ENCODE assay signal across 1 cellular context in genomic region chr13:114004416-114005205, GRCh38.
TF ChIP-seq lines count a peak whose summit lies in the region.

No MANE protein-coding gene starts in this region.

TF ChIP-seq in K562, 482 proteins besides CTCF, POLR2A, EP300 and RAD21 (continued from another document and continues in another):
- TF ChIP-seq KLF1 (tag; IDR thresholded peaks at IDR 0.05) (no peak), MYC (IDR thresholded peaks at IDR 0.05; ENCODE audit: low read depth, low read length) (peak; percentile 91), MYC (CRISPR knock-in tag; IDR thresholded peaks at IDR 0.05; ENCODE audit: borderline replicate concordance, low read depth) (no peak), HDAC1 (IDR thresholded peaks at IDR 0.05) (peak in 1 of 2 experiments; percentile 86; a peak in 2 of 4 replicates), ZNF77 (CRISPR knock-in tag; IDR thresholded peaks at IDR 0.05) (no peak), ELK1 (CRISPR knock-in tag; IDR thresholded peaks at IDR 0.05) (no peak), TCF7 (IDR thresholded peaks at IDR 0.05; ENCODE audit: borderline replicate concordance) (no peak), HOXB6 (CRISPR knock-in tag; IDR thresholded peaks at IDR 0.05; ENCODE audit: borderline replicate concordance) (no peak), MAZ (CRISPR knock-in tag; conservative IDR thresholded peaks at IDR 0.05 in 1 of 2, IDR thresholded peaks at IDR 0.05 in 1 of 2) (peak in 1 of 2 experiments; percentile 38; a peak in 1 of 4 replicates), NKRF (IDR thresholded peaks at IDR 0.05; ENCODE audit: borderline replicate concordance) (peak; percentile 72; the same call in 1 of the 2 replicates), TAL1 (IDR thresholded peaks at IDR 0.05) (peak; percentile 48), ZBTB33 (CRISPR knock-in tag; IDR thresholded peaks at IDR 0.05) (no peak), ATF6 (CRISPR knock-in tag; IDR thresholded peaks at IDR 0.05) (no peak), PREB (CRISPR knock-in tag; IDR thresholded peaks at IDR 0.05) (no peak), ZNF695 (CRISPR knock-in tag; IDR thresholded peaks at IDR 0.05) (no peak), ZNF175 (CRISPR knock-in tag; IDR thresholded peaks at IDR 0.05; ENCODE audit: low read depth) (no peak; the same call in 1 of the 2 replicates), U2AF2 (optimal IDR thresholded peaks at IDR 0.05; ENCODE audit: low read depth, low read length) (no peak), ATF7 (IDR thresholded peaks at IDR 0.05) (peak; percentile 81), TSC22D4 (tag; IDR thresholded peaks at IDR 0.05) (no peak), SMAD3 (CRISPR knock-in tag; conservative IDR thresholded peaks at IDR 0.05) (no peak), ZNF764 (CRISPR knock-in tag; IDR thresholded peaks at IDR 0.05; ENCODE audit: low read depth) (no peak), ATF3 (IDR thresholded peaks at IDR 0.05) (peak; percentile 94), ATF3 (CRISPR knock-in tag; conservative IDR thresholded peaks at IDR 0.05) (peak; percentile 89), ZNF57 (CRISPR knock-in tag; IDR thresholded peaks at IDR 0.05) (no peak), ZNF12 (CRISPR knock-in tag; IDR thresholded peaks at IDR 0.05) (no peak), HMG20B (CRISPR knock-in tag; IDR thresholded peaks at IDR 0.05) (no peak), STAT6 (CRISPR knock-in tag; IDR thresholded peaks at IDR 0.05) (no peak; the same call in 1 of the 2 replicates), KDM1A (IDR thresholded peaks at IDR 0.05) (peak; percentile 59 to 72; a peak in 3 of 4 replicates), GATA2 (CRISPR knock-in tag; IDR thresholded peaks at IDR 0.05) (peak; percentile 56), POLR2B (IDR thresholded peaks at IDR 0.05; ENCODE audit: low read depth, partially characterized antibody) (peak; percentile 87), HDAC8 (tag; IDR thresholded peaks at IDR 0.05) (no peak), TBL1XR1 (IDR thresholded peaks at IDR 0.05; ENCODE audit: low read length in 2 of 2) (peak in 1 of 2 experiments; percentile 24; a peak in 1 of 4 replicates), ZNF584 (CRISPR knock-in tag; IDR thresholded peaks at IDR 0.05; ENCODE audit: low read depth) (no peak), ZNF253 (CRISPR knock-in tag; conservative IDR thresholded peaks at IDR 0.05) (no peak), HMBOX1 (IDR thresholded peaks at IDR 0.05) (no peak), CREB3L1 (IDR thresholded peaks at IDR 0.05; ENCODE audit: borderline replicate concordance, low read depth) (peak; percentile 95), SMARCE1 (IDR thresholded peaks at IDR 0.05) (peak; percentile 88), DACH1 (IDR thresholded peaks at IDR 0.05; ENCODE audit: partially characterized antibody) (no peak), UBTF (IDR thresholded peaks at IDR 0.05; ENCODE audit: borderline replicate concordance in 1 of 2, low read depth in 2 of 2, low read length in 2 of 2) (0 out of 4 replicates have a peak, but pooled peaks of 1 of the 2 experiments have one; percentile 37), ZNF24 (IDR thresholded peaks at IDR 0.05) (no peak), TCFL5 (CRISPR knock-in tag; conservative IDR thresholded peaks at IDR 0.05) (no peak), TAF1 (IDR thresholded peaks at IDR 0.05; ENCODE audit: control insufficient read depth, extremely low read depth, insufficient read depth, low read length, severe bottlenecking) (peak; percentile 54), IRF1 (CRISPR knock-in tag; IDR thresholded peaks at IDR 0.05; ENCODE audit: borderline replicate concordance) (no peak), NELFE (IDR thresholded peaks at IDR 0.05; ENCODE audit: insufficient read depth, insufficient read length) (no peak), DPF2 (IDR thresholded peaks at IDR 0.05) (peak; percentile 96), STAT5A (IDR thresholded peaks at IDR 0.05; ENCODE audit: borderline replicate concordance, low read length) (0 out of 2 replicates have a peak, but pooled peaks have one; percentile 6)
